Comparison of ENCODE assay signal across 8 cellular contexts in the genomic region with DNA sequence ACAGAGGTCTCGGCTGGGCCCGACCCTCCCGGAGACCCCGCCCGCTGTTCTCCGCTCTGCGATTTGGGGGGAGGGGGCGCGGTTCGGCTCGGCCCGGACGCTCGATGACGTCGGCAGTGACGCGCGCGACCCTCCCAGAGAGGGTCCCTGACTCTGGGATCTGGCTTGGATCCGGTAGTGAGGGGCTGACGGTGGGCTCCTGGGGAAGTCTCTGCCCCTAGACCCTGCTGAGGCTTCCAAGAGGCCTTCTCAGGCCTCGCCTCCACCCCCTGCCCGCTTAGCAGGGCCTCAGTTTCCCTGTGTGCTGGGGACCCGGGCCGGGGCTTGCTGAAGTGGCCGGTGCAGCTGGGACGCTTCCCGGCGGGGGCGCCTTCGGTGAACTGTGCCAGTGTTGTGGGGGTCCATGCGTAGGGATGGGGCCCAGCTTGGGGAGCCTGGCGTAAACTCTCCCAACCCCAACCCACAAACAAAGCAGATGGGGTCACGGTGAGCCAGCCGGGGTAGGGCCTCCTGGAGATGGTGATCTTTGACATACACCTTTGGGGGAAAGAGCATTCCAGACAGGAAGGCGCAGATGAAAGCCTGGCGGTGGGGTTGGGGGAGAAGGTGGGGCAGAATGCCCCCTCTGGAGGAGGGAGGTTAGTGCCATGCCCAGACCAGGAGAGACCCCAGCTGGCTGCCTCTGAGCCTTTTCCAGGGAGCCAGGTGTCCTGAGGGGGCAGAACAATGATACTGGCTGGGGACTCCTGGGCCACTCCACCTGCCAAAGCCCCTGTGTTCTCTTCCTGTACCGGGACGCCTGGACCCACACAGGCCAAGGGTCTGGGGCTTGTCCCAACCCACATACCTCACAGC. TPM values are rescaled to one million over a fixed set of nuclear protein-coding genes. Genes with fewer than 3 reads are reported as not detected.
DNase-seq lines count a peak whose midpoint lies in the region; TF ChIP-seq lines count a peak whose summit lies in the region.

No MANE protein-coding gene starts in this region.

- H3K9me3 ChIP-seq in HEK293 (ENCODE audit: control insufficient read depth, insufficient read depth, low read depth, low read length), result no peaks in the 10 kb centered on the region
- H3K9me3 ChIP-seq in mammary epithelial cell (replicated peaks; ENCODE audit: insufficient read depth, low read length), result no peaks in the 10 kb centered on the region
- no peaks in the 10 kb centered on the region for H3K9me3 ChIP-seq in mesenchymal stem cell (ENCODE audit: control insufficient read depth, low read length)
- H3K9me3 ChIP-seq in colonic mucosa, result no peaks in the 10 kb centered on the region

- H3K36me3 ChIP-seq in BJ (ENCODE audit: control insufficient read depth, insufficient read depth, low read length), result 0 out of 2 replicates have a peak, but pooled peaks cover 2% of the 10 kb centered on the region
- peaks cover 0 to 34% of the 10 kb centered on the region in 2 experiments; a peak in 1 of 3 replicates for H3K36me3 ChIP-seq in HEK293 (ENCODE audit: control insufficient read depth in 2 of 2, insufficient read depth in 1 of 2, low read length in 2 of 2)
- no peaks in the 10 kb centered on the region for H3K36me3 ChIP-seq in mammary epithelial cell (ENCODE audit: insufficient read depth, low read length)
- H3K36me3 ChIP-seq in mesenchymal stem cell (ENCODE audit: control insufficient read depth in 1 of 2, insufficient read depth in 2 of 2, low read depth in 1 of 2, low read length in 2 of 2), result peaks cover 0 to 33% of the 10 kb centered on the region in 2 experiments
- no peaks in the 10 kb centered on the region for H3K36me3 ChIP-seq in colonic mucosa

- no peak overlapping the region for H3K9ac ChIP-seq in mammary epithelial cell (ENCODE audit: insufficient read depth, low read length)
- H3K9ac ChIP-seq in mesenchymal stem cell (ENCODE audit: low read length), result no peak overlapping the region
- no peak overlapping the region for H3K9ac ChIP-seq in colonic mucosa (ENCODE audit: low read depth in 2 of 2, low read length in 2 of 2)

- 40% methylated on average over 6 of the region's 40 CpGs for WGBS in mammary epithelial cell (ENCODE audit: low coverage, missing lambda C conversion rate)
- 18% methylated on average over 33 of the region's 40 CpGs for WGBS in mesenchymal stem cell

- H3K4me3 ChIP-seq in BJ (ENCODE audit: low read depth, low read length) (peak overlapping the region; percentile 39), HEK293 (ENCODE audit: low read depth, low read length) (peak overlapping the region; percentile 14), mammary epithelial cell (replicated peaks in 1 of 3; ENCODE audit: insufficient read depth in 1 of 3, low read depth in 2 of 3, low read length in 3 of 3) (peak overlapping the region; percentile 44 to 47 (median 45)), mesenchymal stem cell (ENCODE audit: insufficient read depth in 1 of 2, low read depth in 1 of 2, low read length in 2 of 2) (peak overlapping the region in 1 of 2 experiments; percentile 64), colonic mucosa (no peak overlapping the region)

- no TSS peak for BruUV-seq in mammary epithelial cell (replicated peaks; lab: Mats Ljungman, UMichigan)

- DNase-seq in BJ (ENCODE audit: low read depth) (no peak), mammary epithelial cell (no peak), mesenchymal stem cell (no peak), colonic mucosa (no peak), middle frontal gyrus (ENCODE audit: extremely low spot score, low spot score) (no peak)
- no peak for DNase-seq in activated effector memory CD4-positive, alpha-beta T cell treated with anti-CD3 and anti-CD28 coated beads, Interleukin-2, amount 50 U/mL, for 16 hours
- DNase-seq in stimulated activated naive CD4-positive, alpha-beta T cell treated with Interleukin-2 at 50 U/mL for 16 hours (lab: John Stamatoyannopoulos, UW), result no peak

- no peak overlapping the region for H2BK120ac ChIP-seq in mesenchymal stem cell (ENCODE audit: low read depth, low read length)

- H2AFZ ChIP-seq in mammary epithelial cell (ENCODE audit: low read depth, low read length) (no peak overlapping the region), mesenchymal stem cell (ENCODE audit: low read depth, low read length) (no peak overlapping the region)

- H3K4me2 ChIP-seq in mammary epithelial cell (ENCODE audit: insufficient read depth, low read depth, low read length) (peak overlapping the region; percentile 81), mesenchymal stem cell (ENCODE audit: low read length, poor library complexity, severe bottlenecking) (peak overlapping the region; percentile 64)

- no peaks in the 10 kb centered on the region for H4K20me1 ChIP-seq in mammary epithelial cell (ENCODE audit: insufficient read depth, low read length)

- H3K14ac ChIP-seq in mesenchymal stem cell (ENCODE audit: low read length in 2 of 2), result peak overlapping the region in 1 of 2 experiments; percentile 58

- peak overlapping the region in 1 of 2 experiments; percentile 26 for H3K4ac ChIP-seq in mesenchymal stem cell (ENCODE audit: low read depth in 1 of 2, low read length in 2 of 2)

- no peak overlapping the region for H2BK15ac ChIP-seq in mesenchymal stem cell (ENCODE audit: low read depth, poor library complexity, severe bottlenecking)

- H4K8ac ChIP-seq in mesenchymal stem cell (ENCODE audit: low read length), result peak overlapping the region; percentile 43

- H3K27ac ChIP-seq in HEK293 (ENCODE audit: extremely low read depth, low read depth, low read length) (no peak overlapping the region), mammary epithelial cell (ENCODE audit: insufficient read depth, low read depth, low read length) (no peak overlapping the region), mesenchymal stem cell (ENCODE audit: low read length, poor library complexity, severe bottlenecking) (no peak overlapping the region), colonic mucosa (no peak overlapping the region)

- no peak overlapping the region for H2AK5ac ChIP-seq in mesenchymal stem cell (ENCODE audit: low read length, severe bottlenecking)

- TF ChIP-seq CTCF in BJ (IDR thresholded peaks at IDR 0.05; ENCODE audit: insufficient read depth, low read depth, low read length), result no peak
- TF ChIP-seq CTCF in HEK293 (tag by site-specific recombination; IDR thresholded peaks at IDR 0.05), result no peak
- no peak for TF ChIP-seq CTCF in mammary epithelial cell (conservative IDR thresholded peaks at IDR 0.05 in 1 of 2, IDR thresholded peaks at IDR 0.05 in 1 of 2; ENCODE audit: extremely low read depth in 1 of 2, insufficient read depth in 1 of 2, low read depth in 1 of 2, low read length in 2 of 2)
- no peak for TF ChIP-seq CTCF in colonic mucosa (IDR thresholded peaks at IDR 0.05)

- H3K79me1 ChIP-seq in mesenchymal stem cell (replicated peaks; ENCODE audit: low read length, poor library complexity, severe bottlenecking), result peaks cover 6% of the 10 kb centered on the region

- no peak overlapping the region for H2BK12ac ChIP-seq in mesenchymal stem cell (ENCODE audit: low read length in 2 of 2)

- POLR2A ChIA-PET in BJ (lab: Charles Lee), result no interaction called here
- POLR2A ChIA-PET in HEK293 (lab: Yijun Ruan, JAX), result interaction anchor here (1.1 kb wide), 1 partner anchor 23 kb away, joined by 3 read pairs; no protein-coding TSS in a partner anchor

- dilution Hi-C loops in mammary epithelial cell (cut with HindIII; ENCODE audit: low sequenced_read_pairs), result no loop called here

- peak overlapping the region in 1 of 2 experiments; percentile 74 for H3K18ac ChIP-seq in mesenchymal stem cell (ENCODE audit: low read depth in 1 of 2, low read length in 2 of 2)

- H3K4me1 ChIP-seq in HEK293 (ENCODE audit: control insufficient read depth, insufficient read depth, low read length), result no peaks in the 10 kb centered on the region
- peaks cover 15% of the 10 kb centered on the region for H3K4me1 ChIP-seq in mammary epithelial cell (ENCODE audit: insufficient read depth, low read length)
- peaks cover 26% of the 10 kb centered on the region for H3K4me1 ChIP-seq in mesenchymal stem cell (ENCODE audit: control insufficient read depth, insufficient read depth, low read depth, low read length)
- no peaks in the 10 kb centered on the region for H3K4me1 ChIP-seq in colonic mucosa

- no peak overlapping the region for H4K91ac ChIP-seq in mesenchymal stem cell (ENCODE audit: low read length)

- H3K23ac ChIP-seq in mesenchymal stem cell (ENCODE audit: low read length in 2 of 2), result no peak overlapping the region

- H3K27me3 ChIP-seq in BJ (ENCODE audit: control insufficient read depth, insufficient read depth, low read length) (peaks cover 24% of the 10 kb centered on the region), mammary epithelial cell (ENCODE audit: insufficient read depth, low read length) (peaks cover 7% of the 10 kb centered on the region), mesenchymal stem cell (ENCODE audit: control insufficient read depth in 1 of 2, insufficient read depth in 1 of 2, low read length in 2 of 2) (peaks cover 4 to 60% of the 10 kb centered on the region in 2 experiments), colonic mucosa (peaks cover 22% of the 10 kb centered on the region)

- CTCF ChIA-PET in BJ (lab: Yijun Ruan, JAX) (interaction anchor here (0.9 to 3.3 kb wide), 3 partner anchors 26 to 168 kb away, joined by 3 to 10 read pairs (median 4); no protein-coding TSS in a partner anchor), HEK293 (lab: Yijun Ruan, JAX) (interaction anchor here (0.6 to 0.8 kb wide), 2 partner anchors 78 to 164 kb away, joined by 3 read pairs; no protein-coding TSS in a partner anchor), mammary epithelial cell (lab: Charles Lee; ENCODE audit: low non-redundant PET) (no interaction called here)

- no peak overlapping the region for H2BK5ac ChIP-seq in mesenchymal stem cell (ENCODE audit: low read depth, low read length, poor library complexity, severe bottlenecking)

- H3K79me2 ChIP-seq in mammary epithelial cell (ENCODE audit: insufficient read depth, low read length), result no peaks in the 10 kb centered on the region

- intact Hi-C loops in mammary epithelial cell (cut with micrococcal nuclease), result no loop called here
- intact Hi-C loops in colonic mucosa (cut with DNase I), result no loop called here

- in situ Hi-C loops in mammary epithelial cell (cut with MboI; ENCODE audit: low sequenced_read_pairs in 2 of 2), result no loop called here

RNA-seq across cellular contexts. Expression of gene B4GALNT4, which starts 1.0 kb away (rescaled TPM):
- polyA plus RNA-seq in BJ (2011; rRNA removed) (3.0 and 5.4 TPM in 2 replicates), mammary epithelial cell (7.6 TPM)
- 0.71 and 1.9 TPM in 2 replicates for polyA minus RNA-seq in BJ (2011; rRNA and poly(A)+ RNA removed)
- total RNA-seq in mammary epithelial cell (10 to 100 TPM in 1 of 2 donors, 1 to 10 TPM in 1; 1.5 to 16.2 TPM), colonic mucosa (1 to 10 TPM; 1.6 to 2.0 TPM)
- polyA minus RNA-seq in mammary epithelial cell, result 5.0 TPM
- polyA plus RNA-seq in mesenchymal stem cell (2013, experiment 1 of 2), result 17.0 TPM
- 15.3 TPM for polyA plus RNA-seq in mesenchymal stem cell (2013, experiment 2 of 2)

RNA-seq across cellular contexts. Expression of gene PKP3, which starts 23.7 kb away (rescaled TPM):
- polyA plus RNA-seq in BJ (2011; rRNA removed) (0.42 and 0.86 TPM in 2 replicates), mammary epithelial cell (149 TPM)
- polyA minus RNA-seq in BJ (2011; rRNA and poly(A)+ RNA removed), result 0.41 and 0.52 TPM in 2 replicates
- total RNA-seq in mammary epithelial cell (100 to 1,000 TPM; 248 to 274 TPM), colonic mucosa (100 to 1,000 TPM; 167 to 247 TPM)
- polyA minus RNA-seq in mammary epithelial cell, result 62.8 TPM
- polyA plus RNA-seq in mesenchymal stem cell (2013, experiment 1 of 2), result 2.0 TPM
- 1.4 TPM for polyA plus RNA-seq in mesenchymal stem cell (2013, experiment 2 of 2)

RNA-seq across cellular contexts. Expression of gene SIGIRR, which starts 44.5 kb away (rescaled TPM):
- polyA plus RNA-seq in BJ (2011; rRNA removed) (21.1 and 29.2 TPM in 2 replicates), mammary epithelial cell (1.6 TPM)
- 4.8 and 7.2 TPM in 2 replicates for polyA minus RNA-seq in BJ (2011; rRNA and poly(A)+ RNA removed)
- total RNA-seq in mammary epithelial cell (1 to 10 TPM; 1.8 to 5.4 TPM), colonic mucosa (100 to 1,000 TPM in 1 of 2 donors, 10 to 100 TPM in 1; 91.4 to 177 TPM)
- not detected for polyA minus RNA-seq in mammary epithelial cell
- 36.5 TPM for polyA plus RNA-seq in mesenchymal stem cell (2013, experiment 1 of 2)
- 37.3 TPM for polyA plus RNA-seq in mesenchymal stem cell (2013, experiment 2 of 2)

RNA-seq across cellular contexts. Expression of gene IFITM3, which starts 49.7 kb away (rescaled TPM):
- polyA plus RNA-seq in BJ (2011; rRNA removed), result 989 and 1,538 TPM in 2 replicates
- 1,405 and 1,742 TPM in 2 replicates for polyA minus RNA-seq in BJ (2011; rRNA and poly(A)+ RNA removed)
- 100 to 1,000 TPM in 1 of 2 donors, 10 to 100 TPM in 1; 58.7 to 211 TPM for total RNA-seq in mammary epithelial cell
- 230 TPM for polyA plus RNA-seq in mammary epithelial cell
- polyA minus RNA-seq in mammary epithelial cell, result 231 TPM
- polyA plus RNA-seq in mesenchymal stem cell (2013, experiment 1 of 2), result 2,969 TPM
- 2,910 TPM for polyA plus RNA-seq in mesenchymal stem cell (2013, experiment 2 of 2)
- total RNA-seq in colonic mucosa, result 100 to 1,000 TPM; 132 to 160 TPM

RNA-seq across cellular contexts. Expression of gene IFITM1, which starts 56.5 kb away (rescaled TPM):
- 566 and 660 TPM in 2 replicates for polyA plus RNA-seq in BJ (2011; rRNA removed)
- polyA minus RNA-seq in BJ (2011; rRNA and poly(A)+ RNA removed), result 362 and 693 TPM in 2 replicates
- 1 to 10 TPM; 1.7 to 2.8 TPM for total RNA-seq in mammary epithelial cell
- polyA plus RNA-seq in mammary epithelial cell, result 5.1 TPM
- 2.0 TPM for polyA minus RNA-seq in mammary epithelial cell
- 395 TPM for polyA plus RNA-seq in mesenchymal stem cell (2013, experiment 1 of 2)
- 368 TPM for polyA plus RNA-seq in mesenchymal stem cell (2013, experiment 2 of 2)
- 100 to 1,000 TPM in 1 of 2 donors, 10 to 100 TPM in 1; 63.3 to 101 TPM for total RNA-seq in colonic mucosa

Comparison
In these comparisons a context has a peak if more than half of its experiments do, and no peak if none do; other contexts are left out.
1. RNA of gene SIGIRR, which starts 44.5 kb away (total RNA-seq): 91.4 to 177 TPM in colonic mucosa; 1.8 to 5.4 TPM in mammary epithelial cell; every median in the first group is over 10 times any median in the second.